19 cellular contexts compared by ENCODE assay signal in the genomic region with DNA sequence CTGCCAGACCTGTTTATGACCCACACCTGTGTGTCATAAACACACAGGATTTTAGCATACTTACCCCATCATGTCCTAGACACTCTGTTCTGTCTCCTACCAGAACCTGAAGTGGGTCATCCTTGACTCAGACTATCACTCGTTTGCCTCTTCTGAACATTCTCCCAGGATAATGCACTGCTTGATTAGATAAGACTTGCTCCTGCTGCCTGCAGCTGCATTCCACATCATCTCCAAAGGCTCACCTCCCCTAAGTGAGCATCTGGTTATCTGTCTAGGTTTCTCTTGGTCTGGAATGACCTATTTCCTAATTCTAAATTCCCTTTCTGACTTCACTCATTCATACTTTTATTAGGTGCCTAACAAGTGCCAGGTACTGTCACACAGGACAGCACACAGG.
"Had no signal": no experiment of that assay in that cellular context is flagged by ENCODE, and none has a peak within 500 bp of the region (broad histone marks: within the 10 kb centered on the region; RNA-seq: fewer than 3 reads in every experiment).

No MANE protein-coding gene starts in this region.

- H3K79me2 ChIP-seq: hepatocyte had no signal

- H3K36me3 ChIP-seq: colonic mucosa, esophagus muscularis mucosa, gastroesophageal sphincter, heart left ventricle, left lung, lower lobe of right lung had no signal

- H3K9me3 Mint-ChIP-seq: dendritic cell treated with granulocyte-macrophage colony-stimulating factor and Interleukin-4, amounts not matched to agents 40 ng/mL and 50 ng/mL, for 4 days; effector memory CD8-positive, alpha-beta T cell had no signal

- H2AFZ ChIP-seq: hepatocyte had no signal

- H3K27ac Mint-ChIP-seq: dendritic cell treated with granulocyte-macrophage colony-stimulating factor and Interleukin-4, amounts not matched to agents 40 ng/mL and 50 ng/mL, for 4 days; effector memory CD8-positive, alpha-beta T cell; immature natural killer cell had no signal

- H3K36me3 Mint-ChIP-seq: immature natural killer cell had no signal

- ATAC-seq: effector memory CD8-positive, alpha-beta T cell; foreskin keratinocyte; gastroesophageal sphincter; heart left ventricle; left cardiac atrium; left lung; left ventricle myocardium superior; lower lobe of right lung had no signal

- H3K4me3 Mint-ChIP-seq: dendritic cell treated with granulocyte-macrophage colony-stimulating factor and Interleukin-4, amounts not matched to agents 40 ng/mL and 50 ng/mL, for 4 days; effector memory CD8-positive, alpha-beta T cell; immature natural killer cell had no signal

- H3K9me3 ChIP-seq: colonic mucosa, esophagus muscularis mucosa, gastroesophageal sphincter, heart left ventricle, left lung, lower lobe of right lung had no signal

- H3K27ac ChIP-seq: colonic mucosa, esophagus muscularis mucosa, foreskin keratinocyte, gastroesophageal sphincter, heart left ventricle, hepatocyte, left lung, lower lobe of right lung had no signal

- H3K4me3 ChIP-seq: colonic mucosa, esophagus muscularis mucosa, gastroesophageal sphincter, heart left ventricle, hepatocyte, left lung, lower lobe of right lung had no signal

- H3K27me3 ChIP-seq: colonic mucosa, esophagus muscularis mucosa, foreskin keratinocyte, left lung had no signal

- H3K4me2 ChIP-seq: hepatocyte had no signal

- H3K4me1 ChIP-seq: colonic mucosa, esophagus muscularis mucosa, foreskin keratinocyte, gastroesophageal sphincter, heart left ventricle, left lung, lower lobe of right lung had no signal

- H3K4me1 Mint-ChIP-seq: immature natural killer cell had no signal

- DNase-seq: cerebellar nuclear complex; colonic mucosa; cortex of kidney; effector CD8-positive, alpha-beta T cell; effector memory CD8-positive, alpha-beta T cell; foreskin keratinocyte; heart left ventricle; hypothalamus; immature natural killer cell; left cardiac atrium; left lung; left ventricle myocardium superior; lower lobe of right lung; mesenchymal stem cell; midbrain had no signal
